1 cellular context compared by ENCODE assay signal in genomic region chr2:121342751-121343150, GRCh38.
TF ChIP-seq lines count a peak whose summit lies in the region.

No MANE protein-coding gene starts in this region.

TF ChIP-seq in HepG2, 621 proteins besides CTCF, POLR2A, EP300 and RAD21:
- no peak for TF ChIP-seq KMT2B (CRISPR knock-in tag; IDR thresholded peaks at IDR 0.05)
- TF ChIP-seq ZNF556 (CRISPR knock-in tag; IDR thresholded peaks at IDR 0.05; ENCODE audit: borderline replicate concordance), result no peak
- 0 out of 2 replicates have a peak, but pooled peaks have one; percentile 8 for TF ChIP-seq FOSL2 (CRISPR knock-in tag; IDR thresholded peaks at IDR 0.05)
